In the genomic region with DNA sequence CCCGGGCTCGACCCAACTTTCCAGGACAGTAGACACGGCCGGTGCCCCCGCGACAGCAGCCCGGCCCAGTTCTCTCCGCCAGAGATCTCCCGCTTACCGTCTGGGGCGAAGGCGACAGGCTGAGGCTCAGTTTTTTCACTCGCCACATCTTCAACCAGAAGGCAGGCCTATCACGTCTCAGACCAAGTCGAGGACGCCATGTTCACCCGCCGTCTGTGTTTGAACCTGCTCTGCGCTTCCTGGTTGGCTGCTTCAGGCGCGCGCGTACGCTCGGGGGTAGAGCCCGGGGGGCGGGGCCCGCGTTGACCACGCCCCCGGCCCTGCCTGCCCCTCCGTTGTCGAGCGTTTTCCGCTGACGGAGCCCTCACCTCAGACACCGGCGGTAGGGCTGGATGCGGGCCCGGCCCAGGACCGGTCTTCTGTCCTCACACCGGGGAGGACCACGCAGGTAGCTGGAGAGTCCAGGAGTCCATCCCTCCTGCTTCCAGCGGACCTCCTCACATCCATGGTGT, we compare ENCODE assay signal across 8 cellular contexts. TPM values are rescaled to one million over a fixed set of nuclear protein-coding genes. Genes with fewer than 3 reads are reported as not detected.
A peak's percentile ranks its signal among the peaks of the same experiment; 100 is the strongest.
DNase-seq lines count a peak whose midpoint lies in the region; ATAC-seq, FAIRE-seq and TF ChIP-seq lines count a peak whose summit lies in the region.

A gene with protein sequence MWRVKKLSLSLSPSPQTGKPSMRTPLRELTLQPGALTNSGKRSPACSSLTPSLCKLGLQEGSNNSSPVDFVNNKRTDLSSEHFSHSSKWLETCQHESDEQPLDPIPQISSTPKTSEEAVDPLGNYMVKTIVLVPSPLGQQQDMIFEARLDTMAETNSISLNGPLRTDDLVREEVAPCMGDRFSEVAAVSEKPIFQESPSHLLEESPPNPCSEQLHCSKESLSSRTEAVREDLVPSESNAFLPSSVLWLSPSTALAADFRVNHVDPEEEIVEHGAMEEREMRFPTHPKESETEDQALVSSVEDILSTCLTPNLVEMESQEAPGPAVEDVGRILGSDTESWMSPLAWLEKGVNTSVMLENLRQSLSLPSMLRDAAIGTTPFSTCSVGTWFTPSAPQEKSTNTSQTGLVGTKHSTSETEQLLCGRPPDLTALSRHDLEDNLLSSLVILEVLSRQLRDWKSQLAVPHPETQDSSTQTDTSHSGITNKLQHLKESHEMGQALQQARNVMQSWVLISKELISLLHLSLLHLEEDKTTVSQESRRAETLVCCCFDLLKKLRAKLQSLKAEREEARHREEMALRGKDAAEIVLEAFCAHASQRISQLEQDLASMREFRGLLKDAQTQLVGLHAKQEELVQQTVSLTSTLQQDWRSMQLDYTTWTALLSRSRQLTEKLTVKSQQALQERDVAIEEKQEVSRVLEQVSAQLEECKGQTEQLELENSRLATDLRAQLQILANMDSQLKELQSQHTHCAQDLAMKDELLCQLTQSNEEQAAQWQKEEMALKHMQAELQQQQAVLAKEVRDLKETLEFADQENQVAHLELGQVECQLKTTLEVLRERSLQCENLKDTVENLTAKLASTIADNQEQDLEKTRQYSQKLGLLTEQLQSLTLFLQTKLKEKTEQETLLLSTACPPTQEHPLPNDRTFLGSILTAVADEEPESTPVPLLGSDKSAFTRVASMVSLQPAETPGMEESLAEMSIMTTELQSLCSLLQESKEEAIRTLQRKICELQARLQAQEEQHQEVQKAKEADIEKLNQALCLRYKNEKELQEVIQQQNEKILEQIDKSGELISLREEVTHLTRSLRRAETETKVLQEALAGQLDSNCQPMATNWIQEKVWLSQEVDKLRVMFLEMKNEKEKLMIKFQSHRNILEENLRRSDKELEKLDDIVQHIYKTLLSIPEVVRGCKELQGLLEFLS (minus strand): TSS at position 227 of the 512 bp plus-strand sequence. CDS start 79 bp downstream, at position 148.

- H3K4me1 ChIP-seq in keratinocyte (ENCODE audit: control insufficient read depth, extremely low read depth, insufficient read depth, low read length) = peaks cover 18% of the 10 kb centered on the region

- H4K20me1 ChIP-seq in keratinocyte (ENCODE audit: control insufficient read depth, extremely low read depth, insufficient read depth, low read length) = no peaks in the 10 kb centered on the region

- no peaks in the 10 kb centered on the region for H3K36me3 ChIP-seq in keratinocyte (ENCODE audit: control insufficient read depth in 2 of 2, extremely low read depth in 1 of 2, insufficient read depth in 2 of 2, low read length in 2 of 2)

- peak within 1 kb of the TSS; percentile 93 for H3K9ac ChIP-seq in keratinocyte (ENCODE audit: control insufficient read depth, extremely low read depth, insufficient read depth, low read length)

- H3K9me1 ChIP-seq in keratinocyte (ENCODE audit: control insufficient read depth, extremely low read depth, insufficient read depth, low read length) = no peaks in the 10 kb centered on the region

- peak; percentile 91 for TF ChIP-seq POLR2A in GM19099 (IDR thresholded peaks at IDR 0.05; ENCODE audit: extremely low read depth, insufficient read length, low read depth)

- H3K27ac ChIP-seq in keratinocyte (ENCODE audit: control insufficient read depth, insufficient read depth, low read length) = peak within 1 kb of the TSS; percentile 95

- H2AFZ ChIP-seq in keratinocyte (ENCODE audit: control insufficient read depth, low read length) = peak within 1 kb of the TSS; percentile 86

- no peak for TF ChIP-seq CTCF in keratinocyte (optimal IDR thresholded peaks at IDR 0.05 in 1 of 3, IDR thresholded peaks at IDR 0.05 in 1 of 3, conservative IDR thresholded peaks at IDR 0.05 in 1 of 3; ENCODE audit: extremely low read depth in 1 of 3, insufficient read depth in 2 of 3, low read length in 3 of 3)

- dilution Hi-C loops in keratinocyte (cut with MboI; ENCODE audit: extremely low pct_ligation_motif_present, low sequenced_read_pairs) = no loop called here

- ATAC-seq in HG03378 (IDR thresholded peaks at IDR 0.05; ENCODE audit: unreplicated experiment) = peak; percentile 57

- H3K4me3 ChIP-seq in keratinocyte (ENCODE audit: control insufficient read depth in 2 of 3, extremely low read depth in 1 of 3, insufficient read depth in 2 of 3, low read depth in 1 of 3, low read length in 3 of 3) = peak within 1 kb of the TSS; percentile 64 to 89 (median 89)

- H3K4me2 ChIP-seq in keratinocyte (ENCODE audit: control insufficient read depth, extremely low read depth, insufficient read depth, low read depth, low read length) = peak within 1 kb of the TSS; percentile 74

- no peaks in the 10 kb centered on the region for H3K9me3 ChIP-seq in keratinocyte (ENCODE audit: control insufficient read depth, low read depth, low read length)

- H3K79me2 ChIP-seq in keratinocyte (ENCODE audit: control insufficient read depth, insufficient read depth, low read length) = peaks cover 6% of the 10 kb centered on the region

- no peak for FAIRE-seq in keratinocyte (lab: Jason Lieb, UNC)

- DNase-seq in AG20443 (ENCODE audit: low spot score) (peak; percentile 100), NCI-H460 (ENCODE audit: extremely low read depth, low read depth) (peak; percentile 92), cerebellum (ENCODE audit: low spot score) (peak; percentile 99), keratinocyte (ENCODE audit: low read depth, low spot score) (peak; percentile 59)
- DNase-seq in activated CD4-positive, alpha-beta T cell treated with anti-CD3 and anti-CD28 coated beads for 1 hour = peak; percentile 93
- peak; percentile 89 to 91 (median 90) for DNase-seq in stimulated activated CD4-positive, alpha-beta T cell treated with anti-CD3 and anti-CD28 coated beads, Interleukin-12 subunit alpha, Interleukin-12 subunit beta, amount 100 ng/mL, for 48 hours (ENCODE audit: low read depth in 2 of 3, low spot score in 1 of 3)

- no peaks in the 10 kb centered on the region for H3K27me3 ChIP-seq in keratinocyte (ENCODE audit: control insufficient read depth, extremely low read depth, insufficient read depth, low read length)

RNA-seq across cellular contexts. Expression of the gene that starts here (rescaled TPM):
- total RNA-seq in NCI-H460 (2014; rRNA removed; shearing (Covaris generic)) = 56.3 and 56.8 TPM in 2 replicates
- 185 and 197 TPM in 2 replicates for polyA plus RNA-seq in NCI-H460 (2014; cell fraction: nucleus; rRNA removed)
- 21.9 TPM for total RNA-seq in cerebellum
- polyA plus RNA-seq in keratinocyte = 6.2 to 21.1 TPM (median 16.6 TPM) in 3 replicates
- 4.3 TPM for polyA plus RNA-seq in keratinocyte (2011; ENCODE audit: low read depth)
- 4.2 and 4.4 TPM in 2 replicates for polyA plus RNA-seq in keratinocyte (2011; cell fraction: cytosol; rRNA removed)
- 23.6 and 24.8 TPM in 2 replicates for polyA plus RNA-seq in keratinocyte (2011; cell fraction: nucleus; rRNA removed)
- 4.9 and 13.3 TPM in 2 replicates for polyA plus RNA-seq in keratinocyte (2012; ENCODE audit: low replicate concordance)
- 11.0 to 24.2 TPM (median 20.6 TPM) in 3 replicates for polyA minus RNA-seq in keratinocyte
- polyA minus RNA-seq in keratinocyte (2011; cell fraction: cytosol; rRNA and poly(A)+ RNA removed) = 5.4 TPM
- polyA minus RNA-seq in keratinocyte (2011; cell fraction: nucleus; rRNA and poly(A)+ RNA removed) = 11.4 and 12.6 TPM in 2 replicates

Comparison
In these comparisons a context has a peak if more than half of its experiments do, and no peak if none do; other contexts are left out.
1. Peak in every context shown above with its lines: DNase-seq, ATAC-seq, H3K4me3 ChIP-seq and H3K27ac ChIP-seq.